ENCODE assay signal across 1 cellular context in the genomic region with DNA sequence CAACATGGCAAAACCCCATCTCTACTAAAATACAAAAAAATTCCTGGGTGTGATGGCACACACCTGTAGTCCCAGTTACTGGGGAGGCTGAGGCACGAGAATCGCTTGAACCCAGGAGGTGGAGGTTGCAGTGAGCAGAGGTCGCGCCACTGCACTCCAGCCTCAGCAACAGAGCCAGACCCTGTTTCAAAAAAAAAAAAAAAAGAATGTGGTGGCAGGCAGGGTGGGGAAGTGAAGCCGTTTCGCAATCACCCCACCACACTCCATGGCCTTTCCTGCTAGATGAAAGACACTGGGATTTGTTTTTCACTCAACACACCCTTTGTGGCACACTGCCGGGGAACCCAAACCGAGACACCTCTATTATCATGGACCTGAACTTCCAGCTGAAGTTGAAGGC.
TF ChIP-seq lines count a peak whose summit lies in the region.

No MANE protein-coding gene starts in this region.

TF ChIP-seq in IMR-90, 13 proteins besides CTCF, POLR2A, EP300 and RAD21:
- TF ChIP-seq ELK1 (IDR thresholded peaks at IDR 0.05; ENCODE audit: borderline replicate concordance, low read depth, low read length) (no peak), CHD1 (IDR thresholded peaks at IDR 0.05; ENCODE audit: low read depth, low read length) (no peak), CEBPB (IDR thresholded peaks at IDR 0.05; ENCODE audit: low read depth, low read length) (peak; percentile 63), RFX5 (IDR thresholded peaks at IDR 0.05; ENCODE audit: low read depth, low read length) (no peak)
